In the genomic region with DNA sequence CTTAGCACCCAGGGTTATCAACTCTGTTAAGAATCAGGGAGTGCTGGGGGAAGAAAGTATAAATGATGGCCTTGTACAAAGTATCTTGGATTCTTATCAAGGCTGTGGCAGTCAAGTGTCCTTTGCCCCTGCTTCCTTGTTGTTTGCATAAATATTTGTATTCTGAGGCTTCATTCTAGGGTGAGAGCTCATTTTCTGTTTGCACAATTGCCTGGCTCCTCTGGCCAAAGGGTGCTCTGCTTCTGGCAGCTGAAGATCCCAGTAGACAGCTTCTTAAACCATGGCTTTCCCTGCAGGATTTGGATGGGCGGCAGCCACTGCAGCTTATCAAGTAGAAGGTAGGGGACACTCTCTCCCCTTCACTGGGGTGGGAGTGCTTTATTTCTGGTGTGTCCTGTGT, we compare ENCODE assay signal across 33 cellular contexts. TPM values are rescaled to one million over a fixed set of nuclear protein-coding genes. Genes with fewer than 3 reads are reported as not detected.
DNase-seq lines count a peak whose midpoint lies in the region; ATAC-seq, FAIRE-seq and TF ChIP-seq lines count a peak whose summit lies in the region.
"Had no signal": no experiment of that assay in that cellular context is flagged by ENCODE, and none has a peak within 500 bp of the region (broad histone marks: within the 10 kb centered on the region; RNA-seq: fewer than 3 reads in every experiment).

Gene GBA3 (plus strand): TSS at position 202 of the 400 bp plus-strand sequence.

- no peak within 1 kb of the TSS for H3K27ac Mint-ChIP-seq in WTC11
- H3K27ac Mint-ChIP-seq: activated naive CD8-positive, alpha-beta T cell treated with anti-CD3 and anti-CD28 coated beads, Interleukin-2, amount 10 ng/mL, durations not matched to agents 7 days and 5 days; activated T-cell treated with anti-CD3 and anti-CD28 coated beads, Interleukin-2, amount 50 U/mL, for 24 hours; CD4-positive, alpha-beta memory T cell; effector memory CD8-positive, alpha-beta T cell had no signal

- no peak within 1 kb of the TSS for H3K4me3 Mint-ChIP-seq in WTC11
- H3K4me3 Mint-ChIP-seq: activated naive CD8-positive, alpha-beta T cell treated with anti-CD3 and anti-CD28 coated beads, Interleukin-2, amount 10 ng/mL, durations not matched to agents 7 days and 5 days; activated T-cell treated with anti-CD3 and anti-CD28 coated beads, Interleukin-2, amount 50 U/mL, for 24 hours; CD4-positive, alpha-beta memory T cell; effector memory CD8-positive, alpha-beta T cell; naive thymus-derived CD4-positive, alpha-beta T cell had no signal

- no peak for FAIRE-seq in HepG2 (lab: Jason Lieb, UNC)
- no peak for FAIRE-seq in H54 (lab: Jason Lieb, UNC)
- FAIRE-seq: GM12891 had no signal

- no peaks in the 10 kb centered on the region for H4K20me1 ChIP-seq in HepG2 (ENCODE audit: insufficient read depth, low read length)

- TF ChIP-seq EP300 in HepG2 (IDR thresholded peaks at IDR 0.05; ENCODE audit: low read depth in 2 of 2, low read length in 2 of 2) (no peak), HepG2 (CRISPR knock-in tag; IDR thresholded peaks at IDR 0.05; ENCODE audit: borderline replicate concordance) (no peak)

- TF ChIP-seq POLR2A in HepG2 (IDR thresholded peaks at IDR 0.05; ENCODE audit: insufficient read depth in 1 of 2, low read depth in 2 of 2, low read length in 2 of 2) (no peak), H54 (IDR thresholded peaks at IDR 0.05; ENCODE audit: low read depth, low read length) (no peak)

- H3K9me3 Mint-ChIP-seq in WTC11: peaks cover 4% of the 10 kb centered on the region; the same call in 1 of the 2 replicates
- H3K9me3 Mint-ChIP-seq: activated naive CD8-positive, alpha-beta T cell treated with anti-CD3 and anti-CD28 coated beads, Interleukin-2, amount 10 ng/mL, durations not matched to agents 7 days and 5 days; activated T-cell treated with anti-CD3 and anti-CD28 coated beads, Interleukin-2, amount 50 U/mL, for 24 hours had no signal

- H3K79me2 ChIP-seq in HepG2 (ENCODE audit: insufficient read depth, low read length): no peaks in the 10 kb centered on the region

- H3K27me3 Mint-ChIP-seq in WTC11 (ENCODE audit: low read depth): no peaks in the 10 kb centered on the region
- H3K27me3 Mint-ChIP-seq: activated T-cell treated with anti-CD3 and anti-CD28 coated beads, Interleukin-2, amount 50 U/mL, for 24 hours; CD4-positive, alpha-beta memory T cell; effector memory CD8-positive, alpha-beta T cell had no signal

- ATAC-seq in Right ventricle myocardium inferior: no peak
- ATAC-seq in heart right ventricle: no peak
- peak; percentile 46 for ATAC-seq in WTC11
- ATAC-seq in HepG2: peak; percentile 67
- peak; percentile 50 for ATAC-seq in upper lobe of right lung
- ATAC-seq: effector memory CD8-positive, alpha-beta T cell; esophagus mucosa; heart left ventricle; left cardiac atrium; naive thymus-derived CD4-positive, alpha-beta T cell had no signal

- H3K9me3 ChIP-seq in heart right ventricle: no peaks in the 10 kb centered on the region
- H3K9me3 ChIP-seq in HepG2 (ENCODE audit: low read length): no peaks in the 10 kb centered on the region
- H3K9me3 ChIP-seq in upper lobe of right lung: no peaks in the 10 kb centered on the region
- H3K9me3 ChIP-seq: ascending aorta, heart left ventricle, upper lobe of left lung had no signal

- H3K9ac ChIP-seq in HepG2 (ENCODE audit: insufficient read depth, low read depth, low read length): no peak within 1 kb of the TSS

- H3K36me3 ChIP-seq in heart right ventricle (no peaks in the 10 kb centered on the region), HepG2 (replicated peaks in 1 of 2; ENCODE audit: control insufficient read depth in 1 of 2, insufficient read depth in 2 of 2, low read length in 2 of 2) (no peaks in the 10 kb centered on the region), upper lobe of right lung (no peaks in the 10 kb centered on the region)
- H3K36me3 ChIP-seq: ascending aorta, cardiac muscle cell, heart left ventricle, upper lobe of left lung had no signal

- no peak within 1 kb of the TSS for H3K27ac ChIP-seq in heart right ventricle
- H3K27ac ChIP-seq in HepG2 (ENCODE audit: extremely low read length, insufficient read depth, low read length): no peak within 1 kb of the TSS
- H3K27ac ChIP-seq in upper lobe of right lung: no peak within 1 kb of the TSS
- H3K27ac ChIP-seq: ascending aorta, cardiac muscle cell, coronary artery, heart left ventricle, skin epidermis, upper lobe of left lung had no signal

- no peak within 1 kb of the TSS for H3K4me2 ChIP-seq in HepG2 (ENCODE audit: low read depth, low read length)

- 55 to 62% methylated on average over 1 of the region's 1 CpG for WGBS in heart right ventricle, 2 donors
- 9% methylated on average over 1 of the region's 1 CpG for WGBS in HepG2 (ENCODE audit: low lambda C conversion rate)

- TF ChIP-seq CTCF in heart right ventricle (IDR thresholded peaks at IDR 0.05) (no peak), WTC11 (IDR thresholded peaks at IDR 0.05) (no peak), HepG2 (CRISPR knock-in tag; IDR thresholded peaks at IDR 0.05) (no peak), upper lobe of right lung (IDR thresholded peaks at IDR 0.05) (no peak), GM13976 (IDR thresholded peaks at IDR 0.05; ENCODE audit: borderline replicate concordance, control extremely low read depth, extremely low read depth, insufficient read depth, missing control alignments) (no peak)

- peak; percentile 51 for DNase-seq in Right ventricle myocardium inferior (ENCODE audit: missing footprints)
- no peak for DNase-seq in heart right ventricle
- peak; percentile 10 for DNase-seq in WTC11 (ENCODE audit: low spot score)
- no peak for DNase-seq in HepG2 (ENCODE audit: low spot score)
- no peak for DNase-seq in upper lobe of right lung
- no peak for DNase-seq in SK-N-DZ (ENCODE audit: low spot score)
- no peak for DNase-seq in H54 (ENCODE audit: insufficient read length, low spot score)
- no peak for DNase-seq in GM13976 (ENCODE audit: low spot score)
- DNase-seq: activated CD4-positive, alpha-beta T cell treated with anti-CD3 and anti-CD28 coated beads for 4 hours; activated gamma-delta T cell; activated naive CD8-positive, alpha-beta T cell treated with anti-CD3 and anti-CD28 coated beads, Interleukin-2, amount 10 ng/mL, durations not matched to agents 7 days and 5 days; activated T-cell treated with anti-CD3 and anti-CD28 coated beads, Interleukin-2, amount 50 U/mL, for 24 hours; CD4-positive, alpha-beta memory T cell; effector memory CD8-positive, alpha-beta T cell; foreskin fibroblast; heart left ventricle; IMR-90; left cardiac atrium; naive thymus-derived CD4-positive, alpha-beta T cell; NCI-H2107; occipital lobe; RPMI8226; stimulated activated CD4-positive, alpha-beta T cell treated with anti-CD3 and anti-CD28 coated beads, Interleukin-1b, Interleukin-23, amount 100 ng/mL, for 48 hours; upper lobe of left lung had no signal

- no peak within 1 kb of the TSS for H2AFZ ChIP-seq in HepG2 (ENCODE audit: low read length)

- peaks cover 0 to 10% (median 0%) of the 10 kb centered on the region in 7 donors for H3K27me3 ChIP-seq in heart right ventricle
- no peaks in the 10 kb centered on the region for H3K27me3 ChIP-seq in HepG2 (ENCODE audit: control insufficient read depth in 1 of 2, insufficient read depth in 2 of 2, low read length in 2 of 2)
- no peaks in the 10 kb centered on the region for H3K27me3 ChIP-seq in upper lobe of right lung
- H3K27me3 ChIP-seq: ascending aorta, cardiac muscle cell, upper lobe of left lung had no signal

- H3K4me1 ChIP-seq in heart right ventricle (no peaks in the 10 kb centered on the region), HepG2 (ENCODE audit: insufficient read depth, low read length) (peaks cover 17% of the 10 kb centered on the region; the same call in 1 of the 2 replicates), upper lobe of right lung (no peaks in the 10 kb centered on the region)
- H3K4me1 ChIP-seq: ascending aorta, heart left ventricle, upper lobe of left lung had no signal

- POLR2A ChIA-PET in WTC11 (lab: Charles Lee) (interaction anchor here (0.6 kb wide), 1 partner anchor 703 kb away, joined by 3 read pairs; no protein-coding TSS in a partner anchor), HepG2 (lab: Yijun Ruan, JAX) (no interaction called here)

- in situ Hi-C loops in HepG2 (cut with HindIII; ENCODE audit: extremely low pct_ligation_motif_present, low pct_unique_long_range_greater_than_20kb) (loop anchor here (5.0 to 10.0 kb wide), 2 partner anchors 280 to 908 kb away; no protein-coding TSS in a partner anchor), GM13976 (cut with MboI; ENCODE audit: low sequenced_read_pairs, unreplicated experiment) (loop anchor here (10.0 to 25.0 kb wide), 2 partner anchors 278 to 905 kb away; no protein-coding TSS in a partner anchor)

- no TSS peak for BruUV-seq in HepG2 (replicated peaks; lab: Mats Ljungman, UMichigan)

- H3K4me3 ChIP-seq in heart right ventricle (no peak within 1 kb of the TSS), HepG2 (replicated peaks in 1 of 3; ENCODE audit: insufficient read depth in 1 of 3, low read depth in 2 of 3, low read length in 3 of 3) (no peak within 1 kb of the TSS), upper lobe of right lung (no peak within 1 kb of the TSS)
- H3K4me3 ChIP-seq: ascending aorta, cardiac muscle cell, coronary artery, heart left ventricle, skin epidermis, upper lobe of left lung had no signal

- CTCF ChIA-PET in WTC11 (lab: Charles Lee): no interaction called here
- CTCF ChIA-PET in HepG2 (lab: Yijun Ruan, JAX; ENCODE audit: low intra/inter-chr PET ratio, low total read pairs): no interaction called here

- no peak for TF ChIP-seq RAD21 in HepG2 (CRISPR knock-in tag; IDR thresholded peaks at IDR 0.05)

- H3K36me3 Mint-ChIP-seq in WTC11: no peaks in the 10 kb centered on the region
- H3K36me3 Mint-ChIP-seq: activated naive CD8-positive, alpha-beta T cell treated with anti-CD3 and anti-CD28 coated beads, Interleukin-2, amount 10 ng/mL, durations not matched to agents 7 days and 5 days; CD4-positive, alpha-beta memory T cell had no signal

- H3K4me1 Mint-ChIP-seq in WTC11: no peaks in the 10 kb centered on the region
- H3K4me1 Mint-ChIP-seq: CD4-positive, alpha-beta memory T cell had no signal

- intact Hi-C loops in Right ventricle myocardium inferior (cut with DNase I): no loop called here
- intact Hi-C loops in heart right ventricle (cut with DNase I): loop anchor here in 9 of 10 donors (5.0 to 10.0 kb wide), 6 partner anchors 280 to 908 kb away; no protein-coding TSS in a partner anchor
- intact Hi-C loops in HepG2 (cut with micrococcal nuclease; ENCODE audit: unreplicated experiment): loop anchor here (5.0 kb wide), 2 partner anchors 455 to 900 kb away; no protein-coding TSS in a partner anchor
- intact Hi-C loops in upper lobe of right lung (cut with DNase I): loop anchor here (10.0 kb wide), 1 partner anchor 288 kb away; no protein-coding TSS in a partner anchor

RNA-seq across cellular contexts. Expression of gene GBA3, which starts in this region (rescaled TPM):
- total RNA-seq in Right ventricle myocardium inferior (not detected), heart right ventricle (not detected), WTC11 (2021) (0.09 TPM in 2 of 3 replicates, not detected in the other), HepG2 (2016; rRNA removed; fragmentation: Illumina TruSeq; extraction: Trizol) (0.15 and 0.18 TPM in 2 replicates), upper lobe of right lung (0.26 TPM)
- polyA plus RNA-seq in heart right ventricle (not detected), HepG2 (2011; rRNA removed) (0.03 TPM in 1 of 2 replicates, not detected in the other)
- 0.30 TPM in 1 of 2 replicates, not detected in the other for total RNA-seq in HepG2 (2016; cell fraction: cytosol; rRNA removed; fragmentation: Illumina TruSeq; extraction: Trizol; ENCODE audit: low read depth)
- 0.11 and 0.13 TPM in 2 replicates for total RNA-seq in HepG2 (2016; cell fraction: insoluble cytoplasmic fraction; rRNA removed; fragmentation: Illumina TruSeq; extraction: Trizol)
- 0.06 TPM in 1 of 2 replicates, not detected in the other for total RNA-seq in HepG2 (2016; cell fraction: membrane; rRNA removed; fragmentation: Illumina TruSeq; extraction: Trizol)
- not detected in 2 replicates for total RNA-seq in HepG2 (2016; cell fraction: nucleus; rRNA removed; fragmentation: Illumina TruSeq; extraction: Trizol)
- 0.04 TPM in 1 of 2 replicates, not detected in the other for polyA plus RNA-seq in HepG2 (2011; cell fraction: cytosol; rRNA removed)
- not detected in 2 replicates for polyA plus RNA-seq in HepG2 (2011; cell fraction: nucleus; rRNA removed)
- 0.23 TPM in 1 of 2 replicates, not detected in the other for polyA plus RNA-seq in HepG2 (2012)
- not detected in 2 replicates for polyA plus RNA-seq in HepG2 (2016; cell fraction: cytosol; fragmentation: Illumina TruSeq; extraction: Trizol; ENCODE audit: low read depth)
- polyA plus RNA-seq in HepG2 (2016; cell fraction: insoluble cytoplasmic fraction; fragmentation: Illumina TruSeq; extraction: Trizol; ENCODE audit: low read depth): 0.10 and 0.23 TPM in 2 replicates
- not detected in 2 replicates for polyA plus RNA-seq in HepG2 (2016; cell fraction: membrane; fragmentation: Illumina TruSeq; extraction: Trizol; ENCODE audit: low read depth)
- polyA plus RNA-seq in HepG2 (2016; cell fraction: nucleus; fragmentation: Illumina TruSeq; extraction: Trizol; ENCODE audit: insufficient read depth, low read depth): not detected in 2 replicates
- not detected in 2 replicates for polyA minus RNA-seq in HepG2 (2011; rRNA and poly(A)+ RNA removed; ENCODE audit: low replicate concordance)
- not detected in 2 replicates for polyA minus RNA-seq in HepG2 (2011; cell fraction: cytosol; rRNA and poly(A)+ RNA removed)
- polyA minus RNA-seq in HepG2 (2011; cell fraction: nucleus; rRNA and poly(A)+ RNA removed): not detected in 2 replicates
- polyA plus RNA-seq in SK-N-DZ (2014; cell fraction: cytosol; rRNA removed): not detected in 2 replicates
- not detected in 2 replicates for polyA plus RNA-seq in SK-N-DZ (2014; cell fraction: nucleus; rRNA removed)
- total RNA-seq: A673; activated naive CD8-positive, alpha-beta T cell treated with anti-CD3 and anti-CD28 coated beads, Interleukin-2, amount 10 ng/mL, durations not matched to agents 7 days and 5 days; ascending aorta; cardiac muscle cell; CD4-positive, alpha-beta memory T cell; IMR-90; left cardiac atrium; naive thymus-derived CD4-positive, alpha-beta T cell; NCI-H460; T-helper 2 cell treated with Interferon-gamma antibody and Interleukin-4, amounts not matched to agents 100 ng/mL and 5 ng/mL, for 36 hours had no signal
- polyA plus RNA-seq: cardiac muscle cell; CD4-positive, alpha-beta memory T cell; heart left ventricle; IMR-90; naive thymus-derived CD4-positive, alpha-beta T cell had no signal

Comparison
In these comparisons a context has a peak if more than half of its experiments do, and no peak if none do; other contexts are left out.
1. Peak in DNase-seq in Right ventricle myocardium inferior; RNA of the gene not detected or under 1 TPM.
2. Peak in DNase-seq and ATAC-seq in WTC11; RNA of the gene not detected or under 1 TPM.
3. Peak in ATAC-seq in HepG2; RNA of the gene not detected or under 1 TPM.
4. Peak in ATAC-seq in upper lobe of right lung; RNA of the gene not detected or under 1 TPM.